9 cellular contexts compared by ENCODE assay signal in genomic region chr7:27677912-27678612, GRCh38. TPM values are rescaled to one million over a fixed set of nuclear protein-coding genes. Genes with fewer than 3 reads are reported as not detected.
A peak's percentile ranks its signal among the peaks of the same experiment; 100 is the strongest.
DNase-seq lines count a peak whose midpoint lies in the region; ATAC-seq lines count a peak whose summit lies in the region.
"Had no signal": no experiment of that assay in that cellular context is flagged by ENCODE, and none has a peak within 500 bp of the region (broad histone marks: within the 10 kb centered on the region; RNA-seq: fewer than 3 reads in every experiment).

No MANE protein-coding gene starts in this region.

- ATAC-seq in GM18868 (IDR thresholded peaks at IDR 0.05; ENCODE audit: unreplicated experiment): no peak
- ATAC-seq in naive thymus-derived CD4-positive, alpha-beta T cell: no peak
- no peak for ATAC-seq in GM18861 (IDR thresholded peaks at IDR 0.05; ENCODE audit: unreplicated experiment)
- ATAC-seq: activated CD4-positive, CD25-positive, alpha-beta regulatory T cell treated with anti-CD3 and anti-CD28 coated beads, Interleukin-2, amount 50 U/mL, for 24 hours had no signal

- peaks cover 5% of the 10 kb centered on the region for H3K9me3 ChIP-seq in SJSA1 (replicated peaks)
- H3K9me3 ChIP-seq in naive thymus-derived CD4-positive, alpha-beta T cell (ENCODE audit: control insufficient read depth in 2 of 3, low read length in 3 of 3): no peaks in the 10 kb centered on the region

- POLR2A ChIA-PET in naive thymus-derived CD4-positive, alpha-beta T cell (lab: Charles Lee): no interaction called here

- peak; percentile 89 for DNase-seq in GM04504 (ENCODE audit: low read depth)
- peak; percentile 58 to 89 for DNase-seq in SJSA1 (ENCODE audit: low read depth in 1 of 2, low spot score in 2 of 2)
- peak; percentile 83 for DNase-seq in foreskin melanocyte
- peak; percentile 79 for DNase-seq in skeletal muscle cell (ENCODE audit: low read depth)
- no peak for DNase-seq in naive thymus-derived CD4-positive, alpha-beta T cell
- no peak for DNase-seq in iPS-NIHi7 (ENCODE audit: extremely low spot score)

- H3K4me3 Mint-ChIP-seq in naive thymus-derived CD4-positive, alpha-beta T cell: no peak overlapping the region

- peaks cover 0 to 3% (median 0%) of the 10 kb centered on the region in 5 donors for H3K27me3 Mint-ChIP-seq in naive thymus-derived CD4-positive, alpha-beta T cell

- CTCF ChIA-PET in naive thymus-derived CD4-positive, alpha-beta T cell (lab: Charles Lee): no interaction called here

- no peaks in the 10 kb centered on the region for H3K27me3 ChIP-seq in SJSA1 (replicated peaks)
- H3K27me3 ChIP-seq in naive thymus-derived CD4-positive, alpha-beta T cell (ENCODE audit: control insufficient read depth in 2 of 2, insufficient read depth in 2 of 2, low read length in 2 of 2): no peaks in the 10 kb centered on the region

- H3K27ac Mint-ChIP-seq in naive thymus-derived CD4-positive, alpha-beta T cell: no peak overlapping the region

- no peaks in the 10 kb centered on the region for H3K36me3 ChIP-seq in SJSA1
- H3K36me3 ChIP-seq in naive thymus-derived CD4-positive, alpha-beta T cell (ENCODE audit: control insufficient read depth in 2 of 3, insufficient read depth in 3 of 3, low read length in 3 of 3): no peaks in the 10 kb centered on the region

- H3K4me1 Mint-ChIP-seq in naive thymus-derived CD4-positive, alpha-beta T cell: no peaks in the 10 kb centered on the region

- peaks cover 24% of the 10 kb centered on the region for H3K4me1 ChIP-seq in SJSA1 (replicated peaks)
- no peaks in the 10 kb centered on the region for H3K4me1 ChIP-seq in naive thymus-derived CD4-positive, alpha-beta T cell (ENCODE audit: control insufficient read depth in 2 of 2, insufficient read depth in 2 of 2, low read length in 2 of 2)

- H3K4me3 ChIP-seq in SJSA1 (no peak overlapping the region), skeletal muscle cell (ENCODE audit: low read depth, low read length) (no peak overlapping the region)
- no peak overlapping the region for H3K4me3 ChIP-seq in naive thymus-derived CD4-positive, alpha-beta T cell (ENCODE audit: low read length)

- no peaks in the 10 kb centered on the region for H3K9me3 Mint-ChIP-seq in naive thymus-derived CD4-positive, alpha-beta T cell

- intact Hi-C loops in naive thymus-derived CD4-positive, alpha-beta T cell (cut with micrococcal nuclease): no loop called here

- H3K36me3 Mint-ChIP-seq in naive thymus-derived CD4-positive, alpha-beta T cell: no peaks in the 10 kb centered on the region

- H3K27ac ChIP-seq in SJSA1: peak overlapping the region; percentile 94
- H3K27ac ChIP-seq in naive thymus-derived CD4-positive, alpha-beta T cell (ENCODE audit: low read depth, low read length): no peak overlapping the region

RNA-seq across cellular contexts. Expression of gene HIBADH, which starts 15.4 kb away (rescaled TPM):
- 57.0 and 61.4 TPM in 2 replicates for total RNA-seq in SJSA1 (2014; rRNA removed; shearing (Covaris generic))
- 10 to 100 TPM in 3 of 5 experiments, 1 to 10 TPM in 2; 8.0 to 16.5 (median 14.3) TPM for total RNA-seq in naive thymus-derived CD4-positive, alpha-beta T cell
- 10 to 100 TPM; 44.0 to 46.2 TPM for polyA plus RNA-seq in naive thymus-derived CD4-positive, alpha-beta T cell

Comparison
In these comparisons a context has a peak if more than half of its experiments do, and no peak if none do; other contexts are left out.
1. DNase-seq: peak in GM04504 (single experiment), SJSA1 (2 of 2), foreskin melanocyte (single experiment) and skeletal muscle cell (single experiment); none in naive thymus-derived CD4-positive, alpha-beta T cell (0 of 9) and iPS-NIHi7 (single experiment).